Comparison of ENCODE assay signal across 22 cellular contexts in genomic region chr6:14459315-14459714, GRCh38.
"Had no signal": no experiment of that assay in that cellular context is flagged by ENCODE, and none has a peak within 500 bp of the region (broad histone marks: within the 10 kb centered on the region; RNA-seq: fewer than 3 reads in every experiment).

No MANE protein-coding gene starts in this region.

- H3K4me3 Mint-ChIP-seq: naive thymus-derived CD8-positive, alpha-beta T cell; stimulated activated memory B cell treated with anti-CD40 and anti-IgM and Interleukin-4, amounts not matched to agents 10 μg/mL and 1 μg/mL and 100 μg/mL, for 72 hours; stimulated activated naive CD8-positive, alpha-beta T cell treated with anti-CD3 and anti-CD28 coated beads, Interleukin-15, amount 100 ng/mL, for 72 hours had no signal

- H3K27ac Mint-ChIP-seq: naive thymus-derived CD8-positive, alpha-beta T cell; stimulated activated memory B cell treated with anti-CD40 and anti-IgM and Interleukin-4, amounts not matched to agents 10 μg/mL and 1 μg/mL and 100 μg/mL, for 72 hours; stimulated activated naive CD8-positive, alpha-beta T cell treated with anti-CD3 and anti-CD28 coated beads, Interleukin-15, amount 100 ng/mL, for 72 hours had no signal

- H3K27me3 ChIP-seq: dorsolateral prefrontal cortex, heart left ventricle, neutrophil, right lobe of liver, spleen, testis, tibial nerve, upper lobe of right lung, vagina had no signal

- DNase-seq: cortex of kidney; dorsolateral prefrontal cortex; effector memory CD4-positive, alpha-beta T cell; foreskin melanocyte; heart left ventricle; hippocampal formation; mucosa of descending colon; naive thymus-derived CD8-positive, alpha-beta T cell; psoas muscle; retina; right lobe of liver; spleen; stimulated activated CD4-positive, alpha-beta T cell treated with anti-CD3 and anti-CD28 coated beads, Interleukin-15, amount 100 ng/mL, for 24 hours; stimulated activated CD4-positive, alpha-beta T cell treated with anti-CD3 and anti-CD28 coated beads, Interleukin-1b, Interleukin-23, amount 100 ng/mL, for 48 hours; stimulated activated CD4-positive, alpha-beta T cell treated with anti-CD3 and anti-CD28 coated beads, Interleukin-4, amount 100 ng/mL, for 24 hours; stimulated activated naive CD8-positive, alpha-beta T cell treated with anti-CD3 and anti-CD28 coated beads, Interleukin-15, amount 100 ng/mL, for 72 hours; testis; upper lobe of right lung had no signal

- ATAC-seq: mucosa of descending colon; naive thymus-derived CD8-positive, alpha-beta T cell; psoas muscle; right lobe of liver; stimulated activated memory B cell treated with anti-CD40 and anti-IgM and Interleukin-4, amounts not matched to agents 10 μg/mL and 1 μg/mL and 100 μg/mL, for 72 hours; stimulated activated naive CD8-positive, alpha-beta T cell treated with anti-CD3 and anti-CD28 coated beads, Interleukin-15, amount 100 ng/mL, for 72 hours had no signal

- H3K27me3 Mint-ChIP-seq: stimulated activated memory B cell treated with anti-CD40 and anti-IgM and Interleukin-4, amounts not matched to agents 10 μg/mL and 1 μg/mL and 100 μg/mL, for 72 hours; stimulated activated naive CD8-positive, alpha-beta T cell treated with anti-CD3 and anti-CD28 coated beads, Interleukin-15, amount 100 ng/mL, for 72 hours had no signal

- H3K27ac ChIP-seq: dorsolateral prefrontal cortex, heart left ventricle, neutrophil, psoas muscle, right lobe of liver, spleen, testis, tibial nerve, upper lobe of right lung, vagina had no signal

- H3K9me3 ChIP-seq: mucosa of descending colon, neutrophil, psoas muscle, right lobe of liver, testis, upper lobe of right lung, vagina had no signal

- H3K36me3 ChIP-seq: neutrophil, right lobe of liver, spleen, tibial nerve, upper lobe of right lung, vagina had no signal

- H3K4me1 ChIP-seq: psoas muscle, right lobe of liver, upper lobe of right lung, vagina had no signal

- H3K4me3 ChIP-seq: dorsolateral prefrontal cortex, heart left ventricle, mucosa of descending colon, psoas muscle, right lobe of liver, spleen, testis, tibial nerve, upper lobe of right lung, vagina had no signal
